8 cellular contexts compared by ENCODE assay signal in the genomic region with DNA sequence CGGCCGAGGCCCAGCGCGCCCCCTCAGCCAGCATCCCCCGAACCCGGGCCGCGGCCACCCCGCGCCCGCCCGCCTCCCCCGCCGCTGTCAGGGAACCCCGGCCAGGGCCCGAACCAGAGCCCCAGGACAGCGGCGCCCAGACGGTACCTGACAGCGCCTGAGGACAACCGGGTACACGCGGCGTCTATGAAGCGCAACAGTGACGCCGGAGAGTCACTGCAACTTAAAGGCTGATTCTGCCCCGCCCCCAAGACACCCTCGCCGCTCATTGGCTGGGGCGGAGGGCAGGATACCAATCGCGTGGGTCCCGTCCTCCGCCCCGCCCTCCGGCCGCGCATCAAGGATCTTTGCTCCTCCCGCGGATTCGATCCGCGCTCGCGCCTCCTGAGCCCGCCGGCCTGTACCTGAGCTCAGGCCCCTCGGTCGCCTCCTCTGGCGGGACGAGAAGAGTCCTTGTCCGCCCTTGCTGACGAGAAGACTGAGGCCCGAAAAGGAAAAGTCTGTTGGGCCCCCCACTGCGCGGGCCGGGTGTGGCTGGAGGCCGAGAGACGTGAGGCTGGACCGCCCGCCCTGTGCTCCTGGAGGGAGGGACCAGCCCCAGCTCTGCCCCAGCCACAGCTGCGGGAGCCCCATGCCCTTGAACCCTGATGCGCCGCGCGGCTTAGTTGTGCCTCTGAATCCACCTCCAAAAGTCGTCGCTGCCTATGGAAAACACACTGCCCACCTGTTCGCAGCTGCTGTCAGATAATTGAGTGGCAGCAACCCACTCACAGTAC. TPM values are rescaled to one million over a fixed set of nuclear protein-coding genes. Genes with fewer than 3 reads are reported as not detected.
DNase-seq lines count a peak whose midpoint lies in the region; ATAC-seq, FAIRE-seq and TF ChIP-seq lines count a peak whose summit lies in the region.

A gene (minus strand): TSS at position 198 of the 776 bp plus-strand sequence. CDS start 6,752 bp downstream, outside the sequence.

- WGBS in HUES64, result 4% methylated on average over 70 of the region's 70 CpGs
- whole genome bisulfite sequencing in mesodermal cell (ENCODE audit: insufficient coverage in 2 of 2), 2 experiments, result 7 to 9% methylated on average over 49 to 57 of the region's 70 CpGs

- CTCF ChIA-PET in Calu3 (lab: Charles Lee) (interaction anchor here (0.6 to 1.2 kb wide), 3 partner anchors 10 to 20 kb away, joined by 3 to 4 read pairs (median 4); no protein-coding TSS in a partner anchor), OCI-LY7 (lab: Charles Lee; ENCODE audit: unreplicated experiment) (no interaction called here)

- no peaks in the 10 kb centered on the region for H3K4me1 Mint-ChIP-seq in Calu3 (ENCODE audit: low read depth, unreplicated experiment)

- peaks cover 3% of the 10 kb centered on the region for H3K27me3 Mint-ChIP-seq in Calu3 (ENCODE audit: unreplicated experiment)

- H3K4me1 ChIP-seq in HUES64 (ENCODE audit: insufficient read depth, low read length) (0 out of 2 replicates have a peak, but pooled peaks cover 2% of the 10 kb centered on the region), OCI-LY7 (ENCODE audit: insufficient read depth, low read length, poor library complexity, severe bottlenecking) (peaks cover 6% of the 10 kb centered on the region), mesodermal cell (ENCODE audit: control insufficient read depth, insufficient read depth, low read length, poor library complexity, severe bottlenecking) (peaks cover 2% of the 10 kb centered on the region)

- intact Hi-C loops in Calu3 (cut with micrococcal nuclease; ENCODE audit: unreplicated experiment) (no loop called here), OCI-LY7 (cut with micrococcal nuclease; ENCODE audit: unreplicated experiment) (loop anchor here (2.0 kb wide), 1 partner anchor 318 kb away; no protein-coding TSS in a partner anchor)

- no TSS peak for BruUV-seq in Calu3 (replicated peaks; lab: Mats Ljungman, UMichigan)
- no TSS peak for BruUV-seq in OCI-LY7 (replicated peaks; lab: Mats Ljungman, UMichigan)

- peak within 1 kb of the TSS; percentile 87 for H3K4me2 ChIP-seq in OCI-LY7 (ENCODE audit: low read length)

- H3K9me3 ChIP-seq in HUES64 (ENCODE audit: insufficient read depth, low read depth, low read length), result no peaks in the 10 kb centered on the region
- no peaks in the 10 kb centered on the region for H3K9me3 ChIP-seq in OCI-LY7 (ENCODE audit: low read length)
- no peaks in the 10 kb centered on the region for H3K9me3 ChIP-seq in mesodermal cell (ENCODE audit: control insufficient read depth, low read length)

- FAIRE-seq in endometrium (lab: Jason Lieb, UNC), result peak; percentile 83

- DNase-seq in Calu3, result peak; percentile 95
- peak; percentile 96 for DNase-seq in OCI-LY7 (ENCODE audit: low spot score)
- peak; percentile 95 for DNase-seq in activated CD8-positive, alpha-beta memory T cell treated with anti-CD3 and anti-CD28 coated beads, Interleukin-2, amount 50 U/mL, for 48 hours
- DNase-seq in stimulated activated CD8-positive, alpha-beta memory T cell treated with anti-CD3 and anti-CD28 coated beads, Interleukin-15, amount 100 ng/mL, for 24 hours (ENCODE audit: low read depth), result peak; percentile 87

- H3K79me2 ChIP-seq in OCI-LY7 (ENCODE audit: insufficient read depth, low read depth, low read length), result no peaks in the 10 kb centered on the region

- H3K36me3 Mint-ChIP-seq in Calu3 (ENCODE audit: insufficient read depth, unreplicated experiment), result peaks cover 21% of the 10 kb centered on the region

- H3K36me3 ChIP-seq in HUES64 (ENCODE audit: insufficient read depth, low read length) (no peaks in the 10 kb centered on the region), OCI-LY7 (ENCODE audit: insufficient read depth, low read length) (no peaks in the 10 kb centered on the region), mesodermal cell (ENCODE audit: control insufficient read depth, insufficient read depth, low read length) (peaks cover 8% of the 10 kb centered on the region)

- no peak for TF ChIP-seq CTCF in Calu3 (IDR thresholded peaks at IDR 0.05; ENCODE audit: unreplicated experiment)
- no peak for TF ChIP-seq CTCF in OCI-LY7 (conservative IDR thresholded peaks at IDR 0.05; ENCODE audit: low read length)

- peak within 1 kb of the TSS; percentile 69 for H2AFZ ChIP-seq in OCI-LY7 (ENCODE audit: low read length)

- POLR2A ChIA-PET in OCI-LY7 (lab: Charles Lee), result interaction anchor here (0.7 to 1.3 kb wide), 3 partner anchors 11 to 126 kb away, joined by 3 read pairs; no protein-coding TSS in a partner anchor

- peak within 1 kb of the TSS; percentile 59; the same call in 1 of the 2 replicates for H3K27ac ChIP-seq in HUES64 (ENCODE audit: low read depth, low read length)
- no peak within 1 kb of the TSS for H3K27ac ChIP-seq in OCI-LY7 (ENCODE audit: low read depth, low read length, poor library complexity, severe bottlenecking)
- peak within 1 kb of the TSS; percentile 85 for H3K27ac ChIP-seq in mesodermal cell (ENCODE audit: low read depth, low read length, severe bottlenecking)

- peak within 1 kb of the TSS; percentile 71 for H3K4me3 Mint-ChIP-seq in Calu3 (ENCODE audit: low read depth, unreplicated experiment)

- H3K9me3 Mint-ChIP-seq in Calu3 (ENCODE audit: low read depth, unreplicated experiment), result no peaks in the 10 kb centered on the region

- H3K9ac ChIP-seq in HUES64 (ENCODE audit: low read depth, low read length), result peak within 1 kb of the TSS; percentile 59

- peaks cover 37% of the 10 kb centered on the region; the same call in 1 of the 2 replicates for H3K27me3 ChIP-seq in HUES64 (ENCODE audit: insufficient read depth, low read length)

- peak; percentile 97 for ATAC-seq in GM21447 (IDR thresholded peaks at IDR 0.05; ENCODE audit: unreplicated experiment)

- no peak within 1 kb of the TSS for H3K27ac Mint-ChIP-seq in Calu3 (ENCODE audit: unreplicated experiment)

- 0 out of 2 replicates have a peak, but pooled peaks cover 3% of the 10 kb centered on the region for H4K20me1 ChIP-seq in OCI-LY7 (ENCODE audit: insufficient read depth, low read length)

- H3K9me2 ChIP-seq in OCI-LY7 (ENCODE audit: insufficient read depth, low read length), result no peaks in the 10 kb centered on the region

- H3K4me3 ChIP-seq in HUES64 (ENCODE audit: low read length) (peak within 1 kb of the TSS; percentile 75), OCI-LY7 (ENCODE audit: low read depth, low read length, poor library complexity, severe bottlenecking) (peak within 1 kb of the TSS; percentile 71), mesodermal cell (ENCODE audit: extremely low read depth, insufficient read depth, low read length, poor library complexity, severe bottlenecking) (peak within 1 kb of the TSS; percentile 79)

RNA-seq across cellular contexts. Expression of the gene that starts here (rescaled TPM):
- total RNA-seq in Calu3 (2022), result 47.2 and 53.0 TPM in 2 replicates
- polyA plus RNA-seq in HUES64 (2013, experiment 1 of 2), result 82.8 TPM
- polyA plus RNA-seq in HUES64 (2013, experiment 2 of 2), result 80.3 TPM
- total RNA-seq in OCI-LY7 (2014; rRNA removed; shearing (Covaris generic)), result 13.5 and 16.1 TPM in 2 replicates
- 24.3 and 27.1 TPM in 2 replicates for total RNA-seq in OCI-LY7 (2022)
- 71.8 TPM for polyA plus RNA-seq in mesodermal cell (2013, experiment 1 of 2)
- 74.8 TPM for polyA plus RNA-seq in mesodermal cell (2013, experiment 2 of 2)
